Comparison of ENCODE assay signal across 17 cellular contexts in genomic region chr19:13171146-13171545, GRCh38. TPM values are rescaled to one million over a fixed set of nuclear protein-coding genes. Genes with fewer than 3 reads are reported as not detected.
DNase-seq lines count a peak whose midpoint lies in the region; ATAC-seq, FAIRE-seq and TF ChIP-seq lines count a peak whose summit lies in the region.
"Had no signal": no experiment of that assay in that cellular context is flagged by ENCODE, and none has a peak within 500 bp of the region (broad histone marks: within the 10 kb centered on the region; RNA-seq: fewer than 3 reads in every experiment).

No MANE protein-coding gene starts in this region.

- H3K27me3 Mint-ChIP-seq in HFFc6 (ENCODE audit: insufficient read depth) (peaks cover 4% of the 10 kb centered on the region), natural killer cell (ENCODE audit: low read depth in 2 of 2) (no peaks in the 10 kb centered on the region)
- H3K27me3 Mint-ChIP-seq in activated naive CD8-positive, alpha-beta T cell treated with anti-CD3 and anti-CD28 coated beads for 36 hours, result no peaks in the 10 kb centered on the region

- H4K20me1 ChIP-seq in BLaER1, result no peaks in the 10 kb centered on the region

- TF ChIP-seq CTCF in HFFc6 (IDR thresholded peaks at IDR 0.05) (no peak), natural killer cell (IDR thresholded peaks at IDR 0.05) (no peak), left ventricle myocardium inferior (IDR thresholded peaks at IDR 0.05; ENCODE audit: borderline replicate concordance) (no peak)

- no peaks in the 10 kb centered on the region for H3K9me3 ChIP-seq in BLaER1
- no peaks in the 10 kb centered on the region for H3K9me3 ChIP-seq in left ventricle myocardium inferior (replicated peaks)
- H3K9me3 ChIP-seq: BE2C had no signal

- H3K4me3 Mint-ChIP-seq in HFFc6 (no peak overlapping the region), natural killer cell (peak overlapping the region; percentile 15)
- no peak overlapping the region for H3K4me3 Mint-ChIP-seq in activated naive CD8-positive, alpha-beta T cell treated with anti-CD3 and anti-CD28 coated beads for 36 hours

- H3K27me3 ChIP-seq in BLaER1 (no peaks in the 10 kb centered on the region), left ventricle myocardium inferior (ENCODE audit: low read depth) (no peaks in the 10 kb centered on the region)
- H3K27me3 ChIP-seq: BE2C, cardiac muscle cell had no signal

- no peak for TF ChIP-seq POLR2A in H54 (IDR thresholded peaks at IDR 0.05; ENCODE audit: low read depth, low read length)

- H3K36me3 ChIP-seq in BLaER1, result no peaks in the 10 kb centered on the region
- H3K36me3 ChIP-seq in left ventricle myocardium inferior, result no peaks in the 10 kb centered on the region
- H3K36me3 ChIP-seq: BE2C, cardiac muscle cell had no signal

- DNase-seq in HFFc6, result no peak
- no peak for DNase-seq in activated naive CD8-positive, alpha-beta T cell treated with anti-CD3 and anti-CD28 coated beads for 36 hours
- DNase-seq in natural killer cell, result no peak
- no peak for DNase-seq in kidney glomerular epithelial cell (lab: John Stamatoyannopoulos, UW)
- no peak for DNase-seq in SW 1271 (lab: John Stamatoyannopoulos, UW)
- no peak for DNase-seq in left ventricle myocardium inferior
- DNase-seq in H54 (ENCODE audit: insufficient read length, low spot score), result no peak
- DNase-seq: activated CD4-positive, alpha-beta T cell treated with anti-CD3 and anti-CD28 coated beads for 4 hours; activated gamma-delta T cell treated with Interleukin-2 at 50 U/mL for 16 hours; BE2C; DND-41; HCEC 1CT; NCI-H1092 treated with DMSO at 0.1 percent for 48 hours; OCI-M1 had no signal

- H3K27ac Mint-ChIP-seq in HFFc6 (peak overlapping the region; percentile 58), natural killer cell (peak overlapping the region; percentile 84 to 88)
- peak overlapping the region; percentile 99 for H3K27ac Mint-ChIP-seq in activated naive CD8-positive, alpha-beta T cell treated with anti-CD3 and anti-CD28 coated beads for 36 hours

- H3K9ac ChIP-seq in BLaER1, result no peak overlapping the region

- intact Hi-C loops in natural killer cell (cut with micrococcal nuclease), result no loop called here
- intact Hi-C loops in left ventricle myocardium inferior (cut with micrococcal nuclease), result no loop called here

- H3K9me3 Mint-ChIP-seq in HFFc6 (no peaks in the 10 kb centered on the region), natural killer cell (no peaks in the 10 kb centered on the region)
- H3K9me3 Mint-ChIP-seq in activated naive CD8-positive, alpha-beta T cell treated with anti-CD3 and anti-CD28 coated beads for 36 hours, result peaks cover 2% of the 10 kb centered on the region

- H3K36me3 Mint-ChIP-seq in HFFc6 (ENCODE audit: low read depth), result no peaks in the 10 kb centered on the region
- H3K36me3 Mint-ChIP-seq in activated naive CD8-positive, alpha-beta T cell treated with anti-CD3 and anti-CD28 coated beads for 36 hours, result peaks cover 5% of the 10 kb centered on the region
- no peaks in the 10 kb centered on the region for H3K36me3 Mint-ChIP-seq in natural killer cell

- no peak overlapping the region for H3K4me3 ChIP-seq in BLaER1
- no peak overlapping the region for H3K4me3 ChIP-seq in left ventricle myocardium inferior
- H3K4me3 ChIP-seq: cardiac muscle cell had no signal

- FAIRE-seq in H54 (lab: Jason Lieb, UNC), result no peak
- FAIRE-seq: islet of Langerhans had no signal

- H3K27ac ChIP-seq in BLaER1 (0 out of 2 replicates have a peak overlapping the region, but pooled peaks have one; percentile 98), left ventricle myocardium inferior (replicated peaks) (no peak overlapping the region)

- H3K4me1 Mint-ChIP-seq in HFFc6 (ENCODE audit: low read depth) (peaks cover 61% of the 10 kb centered on the region), natural killer cell (peaks cover 50 to 67% of the 10 kb centered on the region in 2 donors)
- H3K4me1 Mint-ChIP-seq in activated naive CD8-positive, alpha-beta T cell treated with anti-CD3 and anti-CD28 coated beads for 36 hours, result peaks cover 66% of the 10 kb centered on the region

- H3K4me1 ChIP-seq in BLaER1, result peaks cover 98% of the 10 kb centered on the region
- peaks cover 49% of the 10 kb centered on the region for H3K4me1 ChIP-seq in left ventricle myocardium inferior

- H3K4me2 ChIP-seq in BLaER1, result peak overlapping the region; percentile 93

- no peak for ATAC-seq in natural killer cell

RNA-seq across cellular contexts. Expression of gene IER2, which starts 20.9 kb away (rescaled TPM):
- total RNA-seq in HFFc6 (2021; fragmentation: NEBNext Ultra II Directional; extraction: Animal tissue kit (Norgen Biotek cat#: 25700)), result 10 to 100 TPM; 68.9 to 91.2 (median 87.7) TPM
- total RNA-seq in activated naive CD8-positive, alpha-beta T cell treated with anti-CD3 and anti-CD28 coated beads for 36 hours, result 100 to 1,000 TPM; 128 to 132 TPM
- total RNA-seq in natural killer cell (1,000 to 10,000 TPM in 1 of 3 donors, 100 to 1,000 TPM in 2; 668 to 1,112 (median 949) TPM), left ventricle myocardium inferior (17.3 TPM)

RNA-seq across cellular contexts. Expression of gene STX10, which starts 21.0 kb away (rescaled TPM):
- total RNA-seq in HFFc6 (2021; fragmentation: NEBNext Ultra II Directional; extraction: Animal tissue kit (Norgen Biotek cat#: 25700)), result 10 to 100 TPM; 48.5 to 63.4 (median 54.0) TPM
- 10 to 100 TPM; 53.3 to 55.0 TPM for total RNA-seq in activated naive CD8-positive, alpha-beta T cell treated with anti-CD3 and anti-CD28 coated beads for 36 hours
- total RNA-seq in natural killer cell (10 to 100 TPM; 39.2 to 46.9 (median 42.0) TPM), left ventricle myocardium inferior (39.2 TPM)

RNA-seq across cellular contexts. Expression of gene NACC1, which starts 53.1 kb away (rescaled TPM):
- total RNA-seq in HFFc6 (2021; fragmentation: NEBNext Ultra II Directional; extraction: Animal tissue kit (Norgen Biotek cat#: 25700)), result 100 to 1,000 TPM; 126 to 146 (median 139) TPM
- total RNA-seq in activated naive CD8-positive, alpha-beta T cell treated with anti-CD3 and anti-CD28 coated beads for 36 hours, result 10 to 100 TPM; 81.2 to 83.8 TPM
- total RNA-seq in natural killer cell (10 to 100 TPM; 41.2 to 48.7 (median 43.4) TPM), left ventricle myocardium inferior (35.4 TPM)

RNA-seq across cellular contexts. Expression of gene TRMT1, which starts 54.6 kb away (rescaled TPM):
- total RNA-seq in HFFc6 (2021; fragmentation: NEBNext Ultra II Directional; extraction: Animal tissue kit (Norgen Biotek cat#: 25700)), result 10 to 100 TPM; 36.3 to 49.9 (median 39.6) TPM
- 100 to 1,000 TPM; 114 TPM for total RNA-seq in activated naive CD8-positive, alpha-beta T cell treated with anti-CD3 and anti-CD28 coated beads for 36 hours
- total RNA-seq in natural killer cell, result 10 to 100 TPM; 33.8 to 48.5 (median 42.2) TPM
- 19.6 TPM for total RNA-seq in left ventricle myocardium inferior

Comparison
In these comparisons a context has a peak if more than half of its experiments do, and no peak if none do; other contexts are left out.
1. RNA of gene IER2, which starts 20.9 kb away (total RNA-seq): 668 to 1,112 TPM in natural killer cell; 128 to 132 TPM in activated naive CD8-positive, alpha-beta T cell treated with anti-CD3 and anti-CD28 coated beads for 36 hours, 68.9 to 91.2 TPM in HFFc6 and 17.3 TPM in left ventricle myocardium inferior (single experiment); every median in the first group is over 4 times any median in the second.
2. Peak in every context shown above with its lines, with median percentiles within 50 percentile points of each other: H3K27ac Mint-ChIP-seq.